1 cellular context compared by ENCODE assay signal in the genomic region with DNA sequence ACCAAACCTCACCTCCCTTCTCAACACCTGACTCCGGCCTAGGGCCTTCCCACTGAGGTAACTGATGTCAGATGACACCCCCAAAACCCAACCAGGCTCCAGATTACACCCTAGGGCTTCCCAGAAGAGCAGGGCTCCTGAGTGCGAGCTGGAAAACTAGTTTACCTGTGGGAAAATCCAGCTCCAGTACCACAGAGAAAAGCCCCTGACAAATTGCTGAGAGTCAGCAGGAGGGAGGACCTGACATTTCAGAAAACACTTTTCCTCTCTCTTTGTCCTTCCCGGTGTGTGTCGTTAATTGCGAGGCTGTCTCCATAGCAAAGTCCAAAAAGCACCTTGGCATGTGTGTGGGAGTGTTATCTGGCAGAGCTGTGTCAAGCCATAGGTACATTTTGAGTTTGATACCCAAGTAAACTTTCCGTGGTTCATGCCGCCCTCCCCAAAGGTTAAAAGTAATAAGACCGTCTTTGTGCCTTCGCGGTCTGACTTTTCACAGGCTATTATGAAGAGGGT.
TF ChIP-seq lines count a peak whose summit lies in the region.

No MANE protein-coding gene starts in this region.

TF ChIP-seq in HepG2, 621 proteins besides CTCF, POLR2A, EP300 and RAD21 (continued from another document and continues in another):
- TF ChIP-seq, protein P1, sequence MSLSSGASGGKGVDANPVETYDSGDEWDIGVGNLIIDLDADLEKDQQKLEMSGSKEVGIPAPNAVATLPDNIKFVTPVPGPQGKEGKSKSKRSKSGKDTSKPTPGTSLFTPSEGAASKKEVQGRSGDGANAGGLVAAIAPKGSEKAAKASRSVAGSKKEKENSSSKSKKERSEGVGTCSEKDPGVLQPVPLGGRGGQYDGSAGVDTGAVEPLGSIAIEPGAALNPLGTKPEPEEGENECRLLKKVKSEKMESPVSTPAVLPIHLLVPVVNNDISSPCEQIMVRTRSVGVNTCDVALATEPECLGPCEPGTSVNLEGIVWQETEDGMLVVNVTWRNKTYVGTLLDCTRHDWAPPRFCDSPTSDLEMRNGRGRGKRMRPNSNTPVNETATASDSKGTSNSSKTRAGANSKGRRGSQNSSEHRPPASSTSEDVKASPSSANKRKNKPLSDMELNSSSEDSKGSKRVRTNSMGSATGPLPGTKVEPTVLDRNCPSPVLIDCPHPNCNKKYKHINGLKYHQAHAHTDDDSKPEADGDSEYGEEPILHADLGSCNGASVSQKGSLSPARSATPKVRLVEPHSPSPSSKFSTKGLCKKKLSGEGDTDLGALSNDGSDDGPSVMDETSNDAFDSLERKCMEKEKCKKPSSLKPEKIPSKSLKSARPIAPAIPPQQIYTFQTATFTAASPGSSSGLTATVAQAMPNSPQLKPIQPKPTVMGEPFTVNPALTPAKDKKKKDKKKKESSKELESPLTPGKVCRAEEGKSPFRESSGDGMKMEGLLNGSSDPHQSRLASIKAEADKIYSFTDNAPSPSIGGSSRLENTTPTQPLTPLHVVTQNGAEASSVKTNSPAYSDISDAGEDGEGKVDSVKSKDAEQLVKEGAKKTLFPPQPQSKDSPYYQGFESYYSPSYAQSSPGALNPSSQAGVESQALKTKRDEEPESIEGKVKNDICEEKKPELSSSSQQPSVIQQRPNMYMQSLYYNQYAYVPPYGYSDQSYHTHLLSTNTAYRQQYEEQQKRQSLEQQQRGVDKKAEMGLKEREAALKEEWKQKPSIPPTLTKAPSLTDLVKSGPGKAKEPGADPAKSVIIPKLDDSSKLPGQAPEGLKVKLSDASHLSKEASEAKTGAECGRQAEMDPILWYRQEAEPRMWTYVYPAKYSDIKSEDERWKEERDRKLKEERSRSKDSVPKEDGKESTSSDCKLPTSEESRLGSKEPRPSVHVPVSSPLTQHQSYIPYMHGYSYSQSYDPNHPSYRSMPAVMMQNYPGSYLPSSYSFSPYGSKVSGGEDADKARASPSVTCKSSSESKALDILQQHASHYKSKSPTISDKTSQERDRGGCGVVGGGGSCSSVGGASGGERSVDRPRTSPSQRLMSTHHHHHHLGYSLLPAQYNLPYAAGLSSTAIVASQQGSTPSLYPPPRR (CRISPR knock-in tag; IDR thresholded peaks at IDR 0.05; ENCODE audit: borderline replicate concordance): no peak
- peak; percentile 66 for TF ChIP-seq TEAD3 (CRISPR knock-in tag; optimal IDR thresholded peaks at IDR 0.05; ENCODE audit: borderline replicate concordance)
- TF ChIP-seq, protein P2, sequence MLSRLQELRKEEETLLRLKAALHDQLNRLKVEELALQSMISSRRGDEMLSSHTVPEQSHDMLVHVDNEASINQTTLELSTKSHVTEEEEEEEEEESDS (CRISPR knock-in tag; IDR thresholded peaks at IDR 0.05; ENCODE audit: borderline replicate concordance): no peak
- no peak for TF ChIP-seq ZBTB7A (CRISPR knock-in tag; IDR thresholded peaks at IDR 0.05)
- TF ChIP-seq NKX3-1 (CRISPR knock-in tag; IDR thresholded peaks at IDR 0.05): no peak
- TF ChIP-seq NRL (CRISPR knock-in tag; IDR thresholded peaks at IDR 0.05; ENCODE audit: borderline replicate concordance): no peak
- TF ChIP-seq IRF2 (CRISPR knock-in tag; IDR thresholded peaks at IDR 0.05): no peak
- TF ChIP-seq KDM2A (CRISPR knock-in tag; IDR thresholded peaks at IDR 0.05; ENCODE audit: borderline replicate concordance, low read depth): no peak
- TF ChIP-seq, protein P3, sequence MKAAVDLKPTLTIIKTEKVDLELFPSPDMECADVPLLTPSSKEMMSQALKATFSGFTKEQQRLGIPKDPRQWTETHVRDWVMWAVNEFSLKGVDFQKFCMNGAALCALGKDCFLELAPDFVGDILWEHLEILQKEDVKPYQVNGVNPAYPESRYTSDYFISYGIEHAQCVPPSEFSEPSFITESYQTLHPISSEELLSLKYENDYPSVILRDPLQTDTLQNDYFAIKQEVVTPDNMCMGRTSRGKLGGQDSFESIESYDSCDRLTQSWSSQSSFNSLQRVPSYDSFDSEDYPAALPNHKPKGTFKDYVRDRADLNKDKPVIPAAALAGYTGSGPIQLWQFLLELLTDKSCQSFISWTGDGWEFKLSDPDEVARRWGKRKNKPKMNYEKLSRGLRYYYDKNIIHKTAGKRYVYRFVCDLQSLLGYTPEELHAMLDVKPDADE (CRISPR knock-in tag; IDR thresholded peaks at IDR 0.05): no peak
- TF ChIP-seq RBM39 (IDR thresholded peaks at IDR 0.05; ENCODE audit: low read depth, low read length, poor library complexity, severe bottlenecking): no peak
- no peak for TF ChIP-seq KDM5A (IDR thresholded peaks at IDR 0.05; ENCODE audit: borderline replicate concordance, low read length)
- no peak for TF ChIP-seq BORCS8-MEF2B (CRISPR knock-in tag; IDR thresholded peaks at IDR 0.05)
- TF ChIP-seq HNF4A (CRISPR knock-in tag; IDR thresholded peaks at IDR 0.05): peak; percentile 66
- TF ChIP-seq KDM5B (CRISPR knock-in tag; IDR thresholded peaks at IDR 0.05; ENCODE audit: borderline replicate concordance): no peak
- TF ChIP-seq RAD51 (IDR thresholded peaks at IDR 0.05; ENCODE audit: borderline replicate concordance): no peak
- no peak for TF ChIP-seq ZIK1 (CRISPR knock-in tag; IDR thresholded peaks at IDR 0.05; ENCODE audit: borderline replicate concordance, low read depth)
- TF ChIP-seq, protein P4, sequence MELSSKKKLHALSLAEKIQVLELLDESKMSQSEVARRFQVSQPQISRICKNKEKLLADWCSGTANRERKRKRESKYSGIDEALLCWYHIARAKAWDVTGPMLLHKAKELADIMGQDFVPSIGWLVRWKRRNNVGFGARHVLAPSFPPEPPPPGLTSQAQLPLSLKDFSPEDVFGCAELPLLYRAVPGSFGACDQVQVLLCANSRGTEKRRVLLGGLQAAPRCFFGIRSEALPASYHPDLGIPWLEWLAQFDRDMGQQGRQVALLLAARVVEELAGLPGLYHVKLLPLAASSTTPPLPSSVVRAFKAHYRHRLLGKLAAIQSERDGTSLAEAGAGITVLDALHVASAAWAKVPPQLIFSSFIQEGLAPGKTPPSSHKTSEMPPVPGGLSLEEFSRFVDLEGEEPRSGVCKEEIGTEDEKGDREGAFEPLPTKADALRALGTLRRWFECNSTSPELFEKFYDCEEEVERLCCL (CRISPR knock-in tag; IDR thresholded peaks at IDR 0.05; ENCODE audit: borderline replicate concordance): no peak
- TF ChIP-seq, protein P5, sequence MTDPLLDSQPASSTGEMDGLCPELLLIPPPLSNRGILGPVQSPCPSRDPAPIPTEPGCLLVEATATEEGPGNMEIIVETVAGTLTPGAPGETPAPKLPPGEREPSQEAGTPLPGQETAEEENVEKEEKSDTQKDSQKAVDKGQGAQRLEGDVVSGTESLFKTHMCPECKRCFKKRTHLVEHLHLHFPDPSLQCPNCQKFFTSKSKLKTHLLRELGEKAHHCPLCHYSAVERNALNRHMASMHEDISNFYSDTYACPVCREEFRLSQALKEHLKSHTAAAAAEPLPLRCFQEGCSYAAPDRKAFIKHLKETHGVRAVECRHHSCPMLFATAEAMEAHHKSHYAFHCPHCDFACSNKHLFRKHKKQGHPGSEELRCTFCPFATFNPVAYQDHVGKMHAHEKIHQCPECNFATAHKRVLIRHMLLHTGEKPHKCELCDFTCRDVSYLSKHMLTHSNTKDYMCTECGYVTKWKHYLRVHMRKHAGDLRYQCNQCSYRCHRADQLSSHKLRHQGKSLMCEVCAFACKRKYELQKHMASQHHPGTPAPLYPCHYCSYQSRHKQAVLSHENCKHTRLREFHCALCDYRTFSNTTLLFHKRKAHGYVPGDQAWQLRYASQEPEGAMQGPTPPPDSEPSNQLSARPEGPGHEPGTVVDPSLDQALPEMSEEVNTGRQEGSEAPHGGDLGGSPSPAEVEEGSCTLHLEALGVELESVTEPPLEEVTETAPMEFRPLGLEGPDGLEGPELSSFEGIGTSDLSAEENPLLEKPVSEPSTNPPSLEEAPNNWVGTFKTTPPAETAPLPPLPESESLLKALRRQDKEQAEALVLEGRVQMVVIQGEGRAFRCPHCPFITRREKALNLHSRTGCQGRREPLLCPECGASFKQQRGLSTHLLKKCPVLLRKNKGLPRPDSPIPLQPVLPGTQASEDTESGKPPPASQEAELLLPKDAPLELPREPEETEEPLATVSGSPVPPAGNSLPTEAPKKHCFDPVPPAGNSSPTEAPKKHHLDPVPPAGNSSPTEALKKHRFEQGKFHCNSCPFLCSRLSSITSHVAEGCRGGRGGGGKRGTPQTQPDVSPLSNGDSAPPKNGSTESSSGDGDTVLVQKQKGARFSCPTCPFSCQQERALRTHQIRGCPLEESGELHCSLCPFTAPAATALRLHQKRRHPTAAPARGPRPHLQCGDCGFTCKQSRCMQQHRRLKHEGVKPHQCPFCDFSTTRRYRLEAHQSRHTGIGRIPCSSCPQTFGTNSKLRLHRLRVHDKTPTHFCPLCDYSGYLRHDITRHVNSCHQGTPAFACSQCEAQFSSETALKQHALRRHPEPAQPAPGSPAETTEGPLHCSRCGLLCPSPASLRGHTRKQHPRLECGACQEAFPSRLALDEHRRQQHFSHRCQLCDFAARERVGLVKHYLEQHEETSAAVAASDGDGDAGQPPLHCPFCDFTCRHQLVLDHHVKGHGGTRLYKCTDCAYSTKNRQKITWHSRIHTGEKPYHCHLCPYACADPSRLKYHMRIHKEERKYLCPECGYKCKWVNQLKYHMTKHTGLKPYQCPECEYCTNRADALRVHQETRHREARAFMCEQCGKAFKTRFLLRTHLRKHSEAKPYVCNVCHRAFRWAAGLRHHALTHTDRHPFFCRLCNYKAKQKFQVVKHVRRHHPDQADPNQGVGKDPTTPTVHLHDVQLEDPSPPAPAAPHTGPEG (CRISPR knock-in tag; IDR thresholded peaks at IDR 0.05): no peak
- no peak for TF ChIP-seq ZSCAN31 (CRISPR knock-in tag; IDR thresholded peaks at IDR 0.05; ENCODE audit: low read depth)
- TF ChIP-seq MAFF (IDR thresholded peaks at IDR 0.05; ENCODE audit: low read depth, low read length): no peak
- no peak for TF ChIP-seq REPIN1 (CRISPR knock-in tag; IDR thresholded peaks at IDR 0.05; ENCODE audit: borderline replicate concordance, low read depth)
- TF ChIP-seq KDM1A (CRISPR knock-in tag; IDR thresholded peaks at IDR 0.05): no peak
- no peak for TF ChIP-seq ZNF180 (CRISPR knock-in tag; IDR thresholded peaks at IDR 0.05; ENCODE audit: borderline replicate concordance, low read depth)
- no peak for TF ChIP-seq NR1H2 (CRISPR knock-in tag; IDR thresholded peaks at IDR 0.05; ENCODE audit: borderline replicate concordance, low read depth)
- TF ChIP-seq, protein P6, sequence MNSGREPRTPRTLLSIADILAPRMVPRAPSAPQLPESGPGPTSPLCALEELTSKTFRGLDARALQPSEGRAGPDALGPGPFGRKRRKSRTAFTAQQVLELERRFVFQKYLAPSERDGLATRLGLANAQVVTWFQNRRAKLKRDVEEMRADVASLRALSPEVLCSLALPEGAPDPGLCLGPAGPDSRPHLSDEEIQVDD (CRISPR knock-in tag; IDR thresholded peaks at IDR 0.05; ENCODE audit: borderline replicate concordance): no peak
- TF ChIP-seq, protein P7, sequence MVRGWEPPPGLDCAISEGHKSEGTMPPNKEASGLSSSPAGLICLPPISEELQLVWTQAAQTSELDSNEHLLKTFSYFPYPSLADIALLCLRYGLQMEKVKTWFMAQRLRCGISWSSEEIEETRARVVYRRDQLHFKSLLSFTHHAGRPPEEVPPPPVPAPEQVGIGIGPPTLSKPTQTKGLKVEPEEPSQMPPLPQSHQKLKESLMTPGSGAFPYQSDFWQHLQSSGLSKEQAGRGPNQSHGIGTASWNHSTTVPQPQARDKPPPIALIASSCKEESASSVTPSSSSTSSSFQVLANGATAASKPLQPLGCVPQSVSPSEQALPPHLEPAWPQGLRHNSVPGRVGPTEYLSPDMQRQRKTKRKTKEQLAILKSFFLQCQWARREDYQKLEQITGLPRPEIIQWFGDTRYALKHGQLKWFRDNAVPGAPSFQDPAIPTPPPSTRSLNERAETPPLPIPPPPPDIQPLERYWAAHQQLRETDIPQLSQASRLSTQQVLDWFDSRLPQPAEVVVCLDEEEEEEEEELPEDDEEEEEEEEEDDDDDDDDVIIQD (CRISPR knock-in tag; IDR thresholded peaks at IDR 0.05; ENCODE audit: low read depth): peak; percentile 23; the same call in 1 of the 2 replicates
- no peak for TF ChIP-seq ZNF713 (CRISPR knock-in tag; IDR thresholded peaks at IDR 0.05)
- 0 out of 2 replicates have a peak, but pooled peaks have one; percentile 18 for TF ChIP-seq ZNF331 (CRISPR knock-in tag; IDR thresholded peaks at IDR 0.05)
- TF ChIP-seq, protein P8, sequence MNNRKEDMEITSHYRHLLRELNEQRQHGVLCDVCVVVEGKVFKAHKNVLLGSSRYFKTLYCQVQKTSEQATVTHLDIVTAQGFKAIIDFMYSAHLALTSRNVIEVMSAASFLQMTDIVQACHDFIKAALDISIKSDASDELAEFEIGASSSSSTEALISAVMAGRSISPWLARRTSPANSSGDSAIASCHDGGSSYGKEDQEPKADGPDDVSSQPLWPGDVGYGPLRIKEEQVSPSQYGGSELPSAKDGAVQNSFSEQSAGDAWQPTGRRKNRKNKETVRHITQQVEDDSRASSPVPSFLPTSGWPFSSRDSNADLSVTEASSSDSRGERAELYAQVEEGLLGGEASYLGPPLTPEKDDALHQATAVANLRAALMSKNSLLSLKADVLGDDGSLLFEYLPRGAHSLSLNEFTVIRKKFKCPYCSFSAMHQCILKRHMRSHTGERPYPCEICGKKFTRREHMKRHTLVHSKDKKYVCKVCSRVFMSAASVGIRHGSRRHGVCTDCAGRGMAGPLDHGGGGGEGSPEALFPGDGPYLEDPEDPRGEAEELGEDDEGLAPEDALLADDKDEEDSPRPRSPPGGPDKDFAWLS (CRISPR knock-in tag; IDR thresholded peaks at IDR 0.05; ENCODE audit: borderline replicate concordance): no peak
- TF ChIP-seq ZBTB8A (CRISPR knock-in tag; IDR thresholded peaks at IDR 0.05; ENCODE audit: borderline replicate concordance, low read depth): no peak
- TF ChIP-seq CHD4 (IDR thresholded peaks at IDR 0.05; ENCODE audit: borderline replicate concordance, low read length): no peak
- 0 out of 2 replicates have a peak, but pooled peaks have one; percentile 37 for TF ChIP-seq ZFX (CRISPR knock-in tag; IDR thresholded peaks at IDR 0.05; ENCODE audit: low read depth)
- TF ChIP-seq, protein P9, sequence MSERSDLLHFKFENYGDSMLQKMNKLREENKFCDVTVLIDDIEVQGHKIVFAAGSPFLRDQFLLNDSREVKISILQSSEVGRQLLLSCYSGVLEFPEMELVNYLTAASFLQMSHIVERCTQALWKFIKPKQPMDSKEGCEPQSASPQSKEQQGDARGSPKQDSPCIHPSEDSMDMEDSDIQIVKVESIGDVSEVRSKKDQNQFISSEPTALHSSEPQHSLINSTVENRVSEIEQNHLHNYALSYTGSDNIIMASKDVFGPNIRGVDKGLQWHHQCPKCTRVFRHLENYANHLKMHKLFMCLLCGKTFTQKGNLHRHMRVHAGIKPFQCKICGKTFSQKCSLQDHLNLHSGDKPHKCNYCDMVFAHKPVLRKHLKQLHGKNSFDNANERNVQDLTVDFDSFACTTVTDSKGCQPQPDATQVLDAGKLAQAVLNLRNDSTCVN (CRISPR knock-in tag; IDR thresholded peaks at IDR 0.05; ENCODE audit: borderline replicate concordance): no peak
- no peak for TF ChIP-seq FOXK2 (IDR thresholded peaks at IDR 0.05)
- TF ChIP-seq ZNF337 (CRISPR knock-in tag; IDR thresholded peaks at IDR 0.05; ENCODE audit: borderline replicate concordance, low read depth): no peak
- no peak for TF ChIP-seq ZNF333 (CRISPR knock-in tag; IDR thresholded peaks at IDR 0.05; ENCODE audit: borderline replicate concordance)
- no peak for TF ChIP-seq NAIF1 (CRISPR knock-in tag; IDR thresholded peaks at IDR 0.05; ENCODE audit: borderline replicate concordance)
- TF ChIP-seq ZNF550 (CRISPR knock-in tag; IDR thresholded peaks at IDR 0.05; ENCODE audit: borderline replicate concordance): no peak
- TF ChIP-seq TBP (CRISPR knock-in tag; IDR thresholded peaks at IDR 0.05): no peak
- peak; percentile 53; the same call in 1 of the 2 replicates for TF ChIP-seq ZNF317 (CRISPR knock-in tag; IDR thresholded peaks at IDR 0.05)
- no peak for TF ChIP-seq MTF1 (CRISPR knock-in tag; IDR thresholded peaks at IDR 0.05)
- TF ChIP-seq HIVEP1 (CRISPR knock-in tag; IDR thresholded peaks at IDR 0.05): no peak
